In the genomic region with DNA sequence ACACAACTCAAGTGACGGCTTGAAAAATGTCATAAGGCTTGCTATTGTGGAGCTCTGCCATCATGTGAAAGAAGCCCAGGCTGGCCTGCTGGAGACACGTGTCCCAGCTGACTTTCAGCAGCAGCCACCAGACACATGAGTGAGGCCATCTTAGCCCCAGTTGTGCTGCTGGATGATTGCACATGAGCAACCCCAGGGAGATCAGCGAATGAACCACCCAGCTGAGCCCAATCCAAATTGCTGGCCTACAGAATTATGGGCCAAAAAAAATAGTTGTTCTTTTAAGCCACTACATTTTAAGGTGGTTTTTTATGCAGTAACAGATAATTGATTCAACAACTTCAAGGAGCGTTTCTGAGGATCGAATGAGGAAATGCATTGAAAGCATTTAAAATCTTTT, we compare ENCODE assay signal across 27 cellular contexts. TPM values are rescaled to one million over a fixed set of nuclear protein-coding genes. Genes with fewer than 3 reads are reported as not detected.
"Had no signal": no experiment of that assay in that cellular context is flagged by ENCODE, and none has a peak within 500 bp of the region (broad histone marks: within the 10 kb centered on the region; RNA-seq: fewer than 3 reads in every experiment).

No MANE protein-coding gene starts in this region.

- H3K27me3 ChIP-seq: colonic mucosa, gastrocnemius medialis had no signal

- H3K36me3 ChIP-seq: colonic mucosa, esophagus squamous epithelium, gastrocnemius medialis, heart right ventricle, left lung, lower lobe of right lung had no signal

- H3K4me3 ChIP-seq: colonic mucosa, esophagus squamous epithelium, gastrocnemius medialis, heart right ventricle, left lung, lower lobe of right lung, mucosa of descending colon had no signal

- H3K27ac ChIP-seq: colonic mucosa, epithelial cell of prostate, esophagus squamous epithelium, gastrocnemius medialis, heart right ventricle, left lung, lower lobe of right lung had no signal

- FAIRE-seq: endometrium, islet of Langerhans, keratinocyte had no signal

- DNase-seq: colonic mucosa; cortex of kidney; effector CD8-positive, alpha-beta T cell; effector memory CD8-positive, alpha-beta T cell; endodermal cell; erythroblast; esophagus squamous epithelium; foreskin fibroblast; foreskin melanocyte; gastrocnemius medialis; glutamatergic neuron; head of caudate nucleus; heart right ventricle; hippocampal formation; left cardiac atrium; left lung; left ventricle myocardium superior; lower lobe of right lung; mesenchymal stem cell; mucosa of descending colon had no signal

- H3K9me3 ChIP-seq: colonic mucosa, gastrocnemius medialis, lower lobe of right lung, mucosa of descending colon had no signal

- H3K4me1 ChIP-seq: colonic mucosa, esophagus squamous epithelium, gastrocnemius medialis, left lung, lower lobe of right lung had no signal

- ATAC-seq: effector memory CD8-positive, alpha-beta T cell; esophagus mucosa; gastrocnemius medialis; heart right ventricle; left cardiac atrium; left lung; left ventricle myocardium superior; lower lobe of right lung; mucosa of descending colon had no signal

RNA-seq across cellular contexts. Expression of a gene that starts 19.1 kb away (rescaled TPM):
- total RNA-seq: dermis microvascular lymphatic vessel endothelial cell, lung microvascular endothelial cell had no signal
- polyA plus RNA-seq: keratinocyte had no signal
